Comparison of ENCODE assay signal across 17 cellular contexts in genomic region chr3:195221876-195222617, GRCh38. TPM values are rescaled to one million over a fixed set of nuclear protein-coding genes. Genes with fewer than 3 reads are reported as not detected.
DNase-seq lines count a peak whose midpoint lies in the region; ATAC-seq and TF ChIP-seq lines count a peak whose summit lies in the region.
"Had no signal": no experiment of that assay in that cellular context is flagged by ENCODE, and none has a peak within 500 bp of the region (broad histone marks: within the 10 kb centered on the region; RNA-seq: fewer than 3 reads in every experiment).

No MANE protein-coding gene starts in this region.

- H3K9me3 ChIP-seq in thoracic aorta = no peaks in the 10 kb centered on the region

- no peak overlapping the region for H3K4me3 ChIP-seq in thoracic aorta
- H3K4me3 ChIP-seq: cardiac muscle cell had no signal

- H3K27ac Mint-ChIP-seq in HFFc6 (peak overlapping the region; percentile 64), chondrocyte (ENCODE audit: unreplicated experiment) (peak overlapping the region; percentile 95), nephron (peak overlapping the region in 2 of 3 experiments; percentile 23 to 37)
- H3K27ac Mint-ChIP-seq in activated CD4-positive, alpha-beta T cell treated with anti-CD3 and anti-CD28 coated beads for 36 hours = no peak overlapping the region
- H3K27ac Mint-ChIP-seq: activated B cell treated with CpG ODN at 0.5 μM for 24 hours; activated naive CD4-positive, alpha-beta T cell treated with anti-CD3 and anti-CD28 coated beads, Interleukin-2, amount 10 ng/mL, durations not matched to agents 7 days and 5 days; T-helper 1 cell treated with Interleukin-12 subunit alpha and Interleukin-12 subunit beta and Interleukin-4 antibody, amounts not matched to agents 30 μg/mL and 1 μg/mL, for 36 hours had no signal

- CTCF ChIA-PET in activated CD4-positive, alpha-beta T cell treated with anti-CD3 and anti-CD28 coated beads for 36 hours (lab: Charles Lee) = interaction anchor here (0.6 to 1.8 kb wide), 2 partner anchors 9 to 531 kb away, joined by 3 to 6 read pairs; no protein-coding TSS in a partner anchor

- TF ChIP-seq CTCF in HFFc6 (IDR thresholded peaks at IDR 0.05) (no peak), chondrocyte (IDR thresholded peaks at IDR 0.05) (no peak), nephron (IDR thresholded peaks at IDR 0.05; ENCODE audit: unreplicated experiment in 3 of 3) (no peak), thoracic aorta (IDR thresholded peaks at IDR 0.05) (no peak)

- H3K36me3 Mint-ChIP-seq in HFFc6 (ENCODE audit: low read depth) = 0 out of 2 replicates have a peak, but pooled peaks cover 5% of the 10 kb centered on the region
- peaks cover 10% of the 10 kb centered on the region for H3K36me3 Mint-ChIP-seq in chondrocyte (ENCODE audit: low read depth)
- H3K36me3 Mint-ChIP-seq in nephron (ENCODE audit: low read depth) = peaks cover 31% of the 10 kb centered on the region
- H3K36me3 Mint-ChIP-seq in activated CD4-positive, alpha-beta T cell treated with anti-CD3 and anti-CD28 coated beads for 36 hours (ENCODE audit: low read depth) = peaks cover 24% of the 10 kb centered on the region

- H3K9me3 Mint-ChIP-seq in HFFc6 = no peaks in the 10 kb centered on the region
- no peaks in the 10 kb centered on the region for H3K9me3 Mint-ChIP-seq in chondrocyte (ENCODE audit: low read depth)
- peaks cover 2% of the 10 kb centered on the region for H3K9me3 Mint-ChIP-seq in nephron
- H3K9me3 Mint-ChIP-seq in activated CD4-positive, alpha-beta T cell treated with anti-CD3 and anti-CD28 coated beads for 36 hours (ENCODE audit: low read depth) = peaks cover 4% of the 10 kb centered on the region
- H3K9me3 Mint-ChIP-seq: activated B cell treated with CpG ODN at 0.5 μM for 24 hours; T-helper 1 cell treated with Interleukin-12 subunit alpha and Interleukin-12 subunit beta and Interleukin-4 antibody, amounts not matched to agents 30 μg/mL and 1 μg/mL, for 36 hours had no signal

- H3K27me3 Mint-ChIP-seq in HFFc6 (ENCODE audit: insufficient read depth) (no peaks in the 10 kb centered on the region; the same call in none of the 2 replicates), chondrocyte (ENCODE audit: low read depth) (no peaks in the 10 kb centered on the region), nephron (ENCODE audit: low read depth) (no peaks in the 10 kb centered on the region)
- H3K27me3 Mint-ChIP-seq in activated CD4-positive, alpha-beta T cell treated with anti-CD3 and anti-CD28 coated beads for 36 hours = no peaks in the 10 kb centered on the region
- H3K27me3 Mint-ChIP-seq: activated B cell treated with CpG ODN at 0.5 μM for 24 hours; activated naive CD4-positive, alpha-beta T cell treated with anti-CD3 and anti-CD28 coated beads, Interleukin-2, amount 10 ng/mL, durations not matched to agents 7 days and 5 days had no signal

- no peak for DNase-seq in HFFc6
- DNase-seq in chondrocyte (ENCODE audit: low spot score) = no peak
- DNase-seq in thoracic aorta (ENCODE audit: low spot score) = no peak
- DNase-seq in DMS153 treated with DMSO at 0.1 percent for 48 hours (lab: John Stamatoyannopoulos, UW; ENCODE audit: unreplicated experiment) = no peak
- DNase-seq in activated CD4-positive, alpha-beta T cell treated with anti-CD3 and anti-CD28 coated beads for 36 hours = no peak
- no peak for DNase-seq in NK-92 (lab: John Stamatoyannopoulos, UW; ENCODE audit: unreplicated experiment)
- no peak for DNase-seq in stimulated activated CD4-positive, alpha-beta T cell treated with anti-CD3 and anti-CD28 coated beads, Interleukin-1b, Interleukin-23, amount 100 ng/mL, for 48 hours
- DNase-seq: activated B cell treated with CpG ODN at 0.5 μM for 24 hours; activated naive CD4-positive, alpha-beta T cell treated with anti-CD3 and anti-CD28 coated beads, Interleukin-2, amount 10 ng/mL, durations not matched to agents 7 days and 5 days; DMS 273 treated with DMSO at 0.1 percent for 48 hours; foreskin keratinocyte; NCI-H1417; NCI-H226; stimulated activated CD4-positive, alpha-beta T cell treated with anti-CD3 and anti-CD28 coated beads, Interleukin-4, amount 100 ng/mL, for 1 hour had no signal

- no peak for ATAC-seq in thoracic aorta (ENCODE audit: insufficient number of reproducible peaks, low FRiP score, low read depth)
- ATAC-seq in activated CD4-positive, alpha-beta T cell treated with anti-CD3 and anti-CD28 coated beads for 36 hours = no peak
- ATAC-seq: foreskin keratinocyte had no signal

- intact Hi-C loops in activated CD4-positive, alpha-beta T cell treated with anti-CD3 and anti-CD28 coated beads for 36 hours (cut with DNase I, micrococcal nuclease) = no loop called here

- H3K4me1 Mint-ChIP-seq in HFFc6 (ENCODE audit: low read depth) = peaks cover 30% of the 10 kb centered on the region
- peaks cover 57% of the 10 kb centered on the region for H3K4me1 Mint-ChIP-seq in chondrocyte (ENCODE audit: low read depth)
- peaks cover 24% of the 10 kb centered on the region for H3K4me1 Mint-ChIP-seq in nephron
- peaks cover 5% of the 10 kb centered on the region for H3K4me1 Mint-ChIP-seq in activated CD4-positive, alpha-beta T cell treated with anti-CD3 and anti-CD28 coated beads for 36 hours

- H3K4me1 ChIP-seq in thoracic aorta (ENCODE audit: control insufficient read depth in 1 of 2, low read depth in 2 of 2) = peaks cover 30 to 46% of the 10 kb centered on the region in 2 donors
- H3K4me1 ChIP-seq: foreskin keratinocyte had no signal

- H3K36me3 ChIP-seq in thoracic aorta = no peaks in the 10 kb centered on the region
- H3K36me3 ChIP-seq: cardiac muscle cell had no signal

- POLR2A ChIA-PET in activated CD4-positive, alpha-beta T cell treated with anti-CD3 and anti-CD28 coated beads for 36 hours (lab: Charles Lee) = no interaction called here

- peak overlapping the region; percentile 49 to 94 for H3K27ac ChIP-seq in thoracic aorta
- H3K27ac ChIP-seq: cardiac muscle cell, foreskin keratinocyte had no signal

- H3K4me3 Mint-ChIP-seq in HFFc6 (no peak overlapping the region), chondrocyte (ENCODE audit: unreplicated experiment) (no peak overlapping the region), nephron (no peak overlapping the region)
- no peak overlapping the region for H3K4me3 Mint-ChIP-seq in activated CD4-positive, alpha-beta T cell treated with anti-CD3 and anti-CD28 coated beads for 36 hours
- H3K4me3 Mint-ChIP-seq: activated B cell treated with CpG ODN at 0.5 μM for 24 hours; activated naive CD4-positive, alpha-beta T cell treated with anti-CD3 and anti-CD28 coated beads, Interleukin-2, amount 10 ng/mL, durations not matched to agents 7 days and 5 days; T-helper 1 cell treated with Interleukin-12 subunit alpha and Interleukin-12 subunit beta and Interleukin-4 antibody, amounts not matched to agents 30 μg/mL and 1 μg/mL, for 36 hours had no signal

- no peaks in the 10 kb centered on the region for H3K27me3 ChIP-seq in thoracic aorta (replicated peaks; ENCODE audit: insufficient read depth)
- H3K27me3 ChIP-seq: cardiac muscle cell, foreskin keratinocyte had no signal

RNA-seq across cellular contexts. Expression of gene XXYLT1, which starts 48.9 kb away (rescaled TPM):
- 10 to 100 TPM; 16.9 to 24.2 (median 18.3) TPM for total RNA-seq in HFFc6 (2021; fragmentation: NEBNext Ultra II Directional; extraction: Animal tissue kit (Norgen Biotek cat#: 25700))
- 32.7 to 51.3 TPM (median 33.6 TPM) in 3 replicates for total RNA-seq in chondrocyte
- total RNA-seq in thoracic aorta = 10 to 100 TPM; 17.7 to 21.2 TPM
- 1 to 10 TPM; 5.4 to 5.7 TPM for total RNA-seq in activated CD4-positive, alpha-beta T cell treated with anti-CD3 and anti-CD28 coated beads for 36 hours
